Comparison of ENCODE assay signal across 16 cellular contexts in genomic region chr16:17260271-17260849, GRCh38.
DNase-seq lines count a peak whose midpoint lies in the region; ATAC-seq and TF ChIP-seq lines count a peak whose summit lies in the region.
"Had no signal": no experiment of that assay in that cellular context is flagged by ENCODE, and none has a peak within 500 bp of the region (broad histone marks: within the 10 kb centered on the region; RNA-seq: fewer than 3 reads in every experiment).

No MANE protein-coding gene starts in this region.

- H3K9me3 ChIP-seq in BLaER1 (no peaks in the 10 kb centered on the region), MM.1S (replicated peaks; ENCODE audit: insufficient read depth, low read length) (no peaks in the 10 kb centered on the region), colonic mucosa (no peaks in the 10 kb centered on the region), sigmoid colon (no peaks in the 10 kb centered on the region)

- H3K9ac ChIP-seq in BLaER1 (no peak overlapping the region), MM.1S (ENCODE audit: low read length) (no peak overlapping the region), colonic mucosa (ENCODE audit: low read depth in 2 of 2, low read length in 2 of 2) (peak overlapping the region in 1 of 2 donors; percentile 64)
- H3K9ac ChIP-seq: GM23248 had no signal

- no peak for TF ChIP-seq CTCF in MM.1S (IDR thresholded peaks at IDR 0.05; ENCODE audit: low read length)
- no peak for TF ChIP-seq CTCF in colonic mucosa (IDR thresholded peaks at IDR 0.05)
- TF ChIP-seq CTCF in sigmoid colon (IDR thresholded peaks at IDR 0.05) = no peak

- no peak for TF ChIP-seq EP300 in sigmoid colon (IDR thresholded peaks at IDR 0.05)

- peak overlapping the region; percentile 64 for H3K4me2 ChIP-seq in BLaER1
- H3K4me2 ChIP-seq in MM.1S (ENCODE audit: low read depth, low read length) = 0 out of 2 replicates have a peak overlapping the region, but pooled peaks have one; percentile 93

- DNase-seq in MM.1S = no peak
- no peak for DNase-seq in colonic mucosa
- no peak for DNase-seq in sigmoid colon
- DNase-seq in cerebellar nuclear complex (lab: John Stamatoyannopoulos, UW) = no peak
- no peak for DNase-seq in NCI-H774 (lab: John Stamatoyannopoulos, UW)
- DNase-seq: CD4-positive, alpha-beta T cell; DMS153; DMS79; GDM1; GM23248; HCEC 1CT; KBM-7 had no signal

- H3K36me3 ChIP-seq in BLaER1 (peaks cover 40% of the 10 kb centered on the region), MM.1S (replicated peaks; ENCODE audit: insufficient read depth, low read length) (no peaks in the 10 kb centered on the region), colonic mucosa (no peaks in the 10 kb centered on the region), sigmoid colon (peaks cover 0 to 8% (median 0%) of the 10 kb centered on the region in 4 donors)

- intact Hi-C loops in colonic mucosa (cut with DNase I) = no loop called here
- intact Hi-C loops in sigmoid colon (cut with DNase I) = no loop called here

- H4K20me1 ChIP-seq in BLaER1 (peaks cover 100% of the 10 kb centered on the region), MM.1S (ENCODE audit: insufficient read depth, low read length) (no peaks in the 10 kb centered on the region)

- H3K4me3 ChIP-seq in BLaER1 (no peak overlapping the region), MM.1S (ENCODE audit: low read length) (no peak overlapping the region), colonic mucosa (no peak overlapping the region), sigmoid colon (no peak overlapping the region)
- H3K4me3 ChIP-seq: GM23248 had no signal

- H3K27ac ChIP-seq in BLaER1 = no peak overlapping the region
- H3K27ac ChIP-seq in MM.1S (ENCODE audit: low read length) = no peak overlapping the region
- peak overlapping the region; percentile 48 for H3K27ac ChIP-seq in colonic mucosa
- H3K27ac ChIP-seq in sigmoid colon = peak overlapping the region in 3 of 4 donors; percentile 52 to 68 (median 64)
- H3K27ac ChIP-seq: C4-2B, GM23248, HL-60 had no signal

- peaks cover 38% of the 10 kb centered on the region for H3K79me2 ChIP-seq in MM.1S (ENCODE audit: low read length)

- H3K9me2 ChIP-seq in MM.1S (replicated peaks; ENCODE audit: insufficient read depth, low read length) = no peaks in the 10 kb centered on the region

- no peak for ATAC-seq in GM21737 (IDR thresholded peaks at IDR 0.05; ENCODE audit: unreplicated experiment)

- no peak overlapping the region for H2AFZ ChIP-seq in MM.1S (ENCODE audit: low read length)
- H2AFZ ChIP-seq: GM23248 had no signal

- H3K27me3 ChIP-seq in BLaER1 (no peaks in the 10 kb centered on the region), MM.1S (replicated peaks; ENCODE audit: insufficient read depth, low read length) (no peaks in the 10 kb centered on the region), colonic mucosa (no peaks in the 10 kb centered on the region), sigmoid colon (no peaks in the 10 kb centered on the region)

- H3K4me1 ChIP-seq in BLaER1 (peaks cover 61% of the 10 kb centered on the region), MM.1S (ENCODE audit: low read length) (peaks cover 42% of the 10 kb centered on the region), colonic mucosa (peaks cover 3% of the 10 kb centered on the region), sigmoid colon (peaks cover 0 to 26% (median 16%) of the 10 kb centered on the region in 4 donors)

- H3F3A ChIP-seq in MM.1S (ENCODE audit: insufficient read depth, low read length) = peaks cover 20% of the 10 kb centered on the region

- 70 to 76% methylated on average over 5 of the region's 5 CpGs for WGBS in sigmoid colon, 2 donors

- no peak for TF ChIP-seq POLR2A in sigmoid colon (IDR thresholded peaks at IDR 0.05)

Comparison
In these comparisons a context has a peak if more than half of its experiments do, and no peak if none do; other contexts are left out.
1. H3K27ac ChIP-seq: peak in colonic mucosa (single experiment) and sigmoid colon (3 of 4); none in BLaER1 (single experiment) and MM.1S (single experiment).